ENCODE assay signal across 24 cellular contexts in the genomic region with DNA sequence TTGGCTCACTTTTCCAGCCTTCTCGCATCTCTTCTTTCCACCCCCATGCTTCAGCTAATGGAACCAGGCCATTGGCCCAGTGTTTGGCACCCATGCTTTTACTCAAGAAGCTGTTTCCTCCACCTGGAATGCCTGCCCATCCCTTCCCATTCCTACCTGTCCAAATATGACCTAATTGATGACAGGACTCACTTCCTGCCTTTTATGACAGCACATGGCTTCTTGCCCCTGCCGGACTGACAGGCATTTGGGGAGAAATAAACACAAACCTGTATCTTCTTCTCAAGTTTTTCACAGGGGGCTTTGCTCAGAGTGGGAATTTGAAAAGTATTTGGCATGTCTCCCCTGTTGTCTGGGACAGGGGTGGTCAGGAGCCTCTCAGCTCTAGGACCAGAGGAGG.
A peak's percentile ranks its signal among the peaks of the same experiment; 100 is the strongest.
DNase-seq lines count a peak whose midpoint lies in the region; ATAC-seq, FAIRE-seq and TF ChIP-seq lines count a peak whose summit lies in the region.
"Had no signal": no experiment of that assay in that cellular context is flagged by ENCODE, and none has a peak within 500 bp of the region (broad histone marks: within the 10 kb centered on the region; RNA-seq: fewer than 3 reads in every experiment).

No MANE protein-coding gene starts in this region.

- H3K9me2 ChIP-seq in PC-3 (replicated peaks; ENCODE audit: low read length): no peaks in the 10 kb centered on the region; the same call in 1 of the 2 replicates

- no peaks in the 10 kb centered on the region for H3K36me3 ChIP-seq in PC-3 (ENCODE audit: low read depth, low read length)
- no peaks in the 10 kb centered on the region for H3K36me3 ChIP-seq in keratinocyte (ENCODE audit: control insufficient read depth in 2 of 2, extremely low read depth in 1 of 2, insufficient read depth in 2 of 2, low read length in 2 of 2)
- no peaks in the 10 kb centered on the region for H3K36me3 ChIP-seq in Caco-2 (ENCODE audit: control insufficient read depth, insufficient read depth, low read length)
- H3K36me3 ChIP-seq: BLaER1, HAP-1 had no signal

- CTCF ChIA-PET in PC-3 (lab: Charles Lee): no interaction called here
- CTCF ChIA-PET in Caco-2 (lab: Charles Lee): no interaction called here

- H3K36me3 Mint-ChIP-seq in Caco-2 (ENCODE audit: insufficient read depth, unreplicated experiment): no peaks in the 10 kb centered on the region
- H3K36me3 Mint-ChIP-seq: CD4-positive, CD25-positive, alpha-beta regulatory T cell; CD8-positive, alpha-beta T cell had no signal

- ATAC-seq in PC-3: peak; percentile 18; the same call in 1 of the 2 replicates
- ATAC-seq: CD8-positive, alpha-beta T cell had no signal

- H3K27me3 Mint-ChIP-seq in Caco-2 (ENCODE audit: insufficient read depth, unreplicated experiment): peaks cover 24% of the 10 kb centered on the region

- H3K79me2 ChIP-seq in PC-3 (ENCODE audit: low read length): no peaks in the 10 kb centered on the region
- H3K79me2 ChIP-seq in keratinocyte (ENCODE audit: control insufficient read depth, insufficient read depth, low read length): no peaks in the 10 kb centered on the region

- H2AFZ ChIP-seq in PC-3 (ENCODE audit: low read length): 0 out of 2 replicates have a peak overlapping the region, but pooled peaks have one; percentile 36
- peak overlapping the region; percentile 10 for H2AFZ ChIP-seq in keratinocyte (ENCODE audit: control insufficient read depth, low read length)

- dilution Hi-C loops in keratinocyte (cut with MboI; ENCODE audit: extremely low pct_ligation_motif_present, low sequenced_read_pairs): no loop called here

- H3K27ac ChIP-seq in PC-3 (ENCODE audit: low read length) (no peak overlapping the region), keratinocyte (ENCODE audit: control insufficient read depth, insufficient read depth, low read length) (no peak overlapping the region)
- H3K27ac ChIP-seq: 22Rv1, BLaER1, C4-2B had no signal

- POLR2A ChIA-PET in PC-3 (lab: Charles Lee; ENCODE audit: unreplicated experiment): no interaction called here
- POLR2A ChIA-PET in Caco-2 (lab: Charles Lee): no interaction called here

- H3K4me3 ChIP-seq in PC-3 (ENCODE audit: low read length) (no peak overlapping the region), epithelial cell of esophagus (ENCODE audit: low read length) (no peak overlapping the region), keratinocyte (ENCODE audit: control insufficient read depth in 2 of 3, extremely low read depth in 1 of 3, insufficient read depth in 2 of 3, low read depth in 1 of 3, low read length in 3 of 3) (no peak overlapping the region), Caco-2 (ENCODE audit: low read depth, low read length) (no peak overlapping the region)
- H3K4me3 ChIP-seq: BLaER1, HAP-1 had no signal

- no peak overlapping the region for H3K4me3 Mint-ChIP-seq in Caco-2 (ENCODE audit: unreplicated experiment)
- H3K4me3 Mint-ChIP-seq: B cell; CD4-positive, CD25-positive, alpha-beta regulatory T cell; CD8-positive, alpha-beta T cell; HFFc6 had no signal

- H3K4me1 ChIP-seq in PC-3 (ENCODE audit: insufficient read depth, low read length) (peaks cover 5% of the 10 kb centered on the region; the same call in 1 of the 2 replicates), keratinocyte (ENCODE audit: control insufficient read depth, extremely low read depth, insufficient read depth, low read length) (peaks cover 7% of the 10 kb centered on the region), Caco-2 (no peaks in the 10 kb centered on the region)
- H3K4me1 ChIP-seq: HAP-1 had no signal

- DNase-seq in DMS53 (lab: John Stamatoyannopoulos, UW) (peak; percentile 2), DMS53 treated with DMSO at 0.1 percent for 48 hours (lab: John Stamatoyannopoulos, UW; ENCODE audit: unreplicated experiment) (no peak), PC-3 (peak; percentile 26), epithelial cell of esophagus (ENCODE audit: low read depth) (peak; percentile 22), keratinocyte (ENCODE audit: low read depth, low spot score) (no peak), Caco-2 (no peak)
- no peak for DNase-seq in activated CD8-positive, alpha-beta memory T cell treated with anti-CD3 and anti-CD28 coated beads, Interleukin-2, amount 50 U/mL, for 48 hours
- no peak for DNase-seq in activated CD8-positive, alpha-beta memory T cell treated with anti-CD3 and anti-CD28 coated beads, Interleukin-2, amount 50 U/mL, for 4 hours
- DNase-seq: CD4-positive, CD25-positive, alpha-beta regulatory T cell; CD8-positive, alpha-beta T cell; DMS 273 treated with DMSO at 0.1 percent for 48 hours; DND-41; GOT3; HFFc6 had no signal

- no peaks in the 10 kb centered on the region for H3F3A ChIP-seq in PC-3 (ENCODE audit: low read length, unreplicated experiment)

- H3K27ac Mint-ChIP-seq in Caco-2 (ENCODE audit: unreplicated experiment): no peak overlapping the region
- H3K27ac Mint-ChIP-seq: B cell; CD4-positive, CD25-positive, alpha-beta regulatory T cell; CD8-positive, alpha-beta T cell; HFFc6 had no signal

- no peak overlapping the region for H3K9ac ChIP-seq in PC-3 (ENCODE audit: low read length)
- H3K9ac ChIP-seq in keratinocyte (ENCODE audit: control insufficient read depth, extremely low read depth, insufficient read depth, low read length): no peak overlapping the region
- H3K9ac ChIP-seq: BLaER1 had no signal

- BruUV-seq in PC-3 (replicated peaks; lab: Mats Ljungman, UMichigan) (no TSS peak), Caco-2 (replicated peaks; lab: Mats Ljungman, UMichigan) (no TSS peak)

- intact Hi-C loops in PC-3 (cut with micrococcal nuclease) (no loop called here), Caco-2 (cut with micrococcal nuclease; ENCODE audit: unreplicated experiment) (no loop called here)

- H3K27me3 ChIP-seq in PC-3 (ENCODE audit: low read length) (no peaks in the 10 kb centered on the region), keratinocyte (ENCODE audit: control insufficient read depth, extremely low read depth, insufficient read depth, low read length) (no peaks in the 10 kb centered on the region), Caco-2 (replicated peaks; ENCODE audit: control insufficient read depth, insufficient read depth, low read length) (no peaks in the 10 kb centered on the region; the same call in 1 of the 2 replicates)
- H3K27me3 ChIP-seq: BLaER1 had no signal

- FAIRE-seq in keratinocyte (lab: Jason Lieb, UNC): no peak
- FAIRE-seq: A204.1, D721Med, G401.6, GM12892, H54 had no signal

- H3K9me1 ChIP-seq in keratinocyte (ENCODE audit: control insufficient read depth, extremely low read depth, insufficient read depth, low read length): no peaks in the 10 kb centered on the region

- no peak for TF ChIP-seq CTCF in PC-3 (conservative IDR thresholded peaks at IDR 0.05; ENCODE audit: low read depth, low read length)
- no peak for TF ChIP-seq CTCF in epithelial cell of esophagus (IDR thresholded peaks at IDR 0.05; ENCODE audit: insufficient read depth, low read depth, low read length, missing control alignments)
- no peak for TF ChIP-seq CTCF in keratinocyte (optimal IDR thresholded peaks at IDR 0.05 in 1 of 3, IDR thresholded peaks at IDR 0.05 in 1 of 3, conservative IDR thresholded peaks at IDR 0.05 in 1 of 3; ENCODE audit: extremely low read depth in 1 of 3, insufficient read depth in 2 of 3, low read length in 3 of 3)
- no peak for TF ChIP-seq CTCF in Caco-2 (IDR thresholded peaks at IDR 0.05; ENCODE audit: insufficient read depth in 1 of 2, low read depth in 1 of 2, low read length in 1 of 2, severe bottlenecking in 1 of 2, unreplicated experiment in 1 of 2)

- H4K20me1 ChIP-seq in PC-3 (ENCODE audit: low read length) (no peaks in the 10 kb centered on the region), keratinocyte (ENCODE audit: control insufficient read depth, extremely low read depth, insufficient read depth, low read length) (no peaks in the 10 kb centered on the region)
- H4K20me1 ChIP-seq: BLaER1 had no signal

- H3K4me1 Mint-ChIP-seq in Caco-2 (ENCODE audit: low read depth, unreplicated experiment): no peaks in the 10 kb centered on the region
- H3K4me1 Mint-ChIP-seq: B cell; CD4-positive, CD25-positive, alpha-beta regulatory T cell had no signal

- H3K4me2 ChIP-seq in PC-3 (ENCODE audit: low read length): no peak overlapping the region
- no peak overlapping the region for H3K4me2 ChIP-seq in keratinocyte (ENCODE audit: control insufficient read depth, extremely low read depth, insufficient read depth, low read depth, low read length)
- H3K4me2 ChIP-seq: BLaER1 had no signal

- H3K9me3 ChIP-seq in PC-3 (ENCODE audit: low read length) (no peaks in the 10 kb centered on the region), keratinocyte (ENCODE audit: control insufficient read depth, low read depth, low read length) (no peaks in the 10 kb centered on the region), Caco-2 (no peaks in the 10 kb centered on the region)
- H3K9me3 ChIP-seq: BLaER1, HAP-1 had no signal

- H3K9me3 Mint-ChIP-seq in Caco-2 (ENCODE audit: unreplicated experiment): no peaks in the 10 kb centered on the region
- H3K9me3 Mint-ChIP-seq: CD8-positive, alpha-beta T cell; HFFc6 had no signal

Comparison
In these comparisons a context has a peak if more than half of its experiments do, and no peak if none do; other contexts are left out.
1. DNase-seq: peak in DMS53 (single experiment), PC-3 (single experiment) and epithelial cell of esophagus (single experiment); none in DMS53 treated with DMSO at 0.1 percent for 48 hours (single experiment), keratinocyte (single experiment), activated CD8-positive, alpha-beta memory T cell treated with anti-CD3 and anti-CD28 coated beads, Interleukin-2, amount 50 U/mL, for 48 hours (single experiment), Caco-2 (0 of 2) and activated CD8-positive, alpha-beta memory T cell treated with anti-CD3 and anti-CD28 coated beads, Interleukin-2, amount 50 U/mL, for 4 hours (single experiment).